11 cellular contexts compared by ENCODE assay signal in the genomic region with DNA sequence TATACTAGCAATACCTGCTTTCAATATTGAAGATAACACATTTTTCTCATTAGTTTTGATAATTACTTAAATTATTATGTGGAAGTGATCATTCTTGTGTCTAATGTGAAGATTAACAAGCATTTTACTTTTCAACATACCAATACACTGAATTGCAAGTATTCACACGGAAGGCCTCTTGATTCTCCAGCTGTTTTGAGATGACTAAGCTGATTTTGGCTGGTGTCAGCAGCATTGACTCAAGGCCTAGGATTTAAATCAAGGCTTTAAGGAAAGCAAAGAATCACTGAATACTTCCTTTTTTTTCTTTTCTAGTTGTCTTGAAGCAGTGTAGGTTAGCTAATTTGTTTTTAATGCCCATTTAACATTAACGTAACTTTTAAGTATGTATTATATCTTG.
DNase-seq lines count a peak whose midpoint lies in the region; ATAC-seq and TF ChIP-seq lines count a peak whose summit lies in the region.
"Had no signal": no experiment of that assay in that cellular context is flagged by ENCODE, and none has a peak within 500 bp of the region (broad histone marks: within the 10 kb centered on the region; RNA-seq: fewer than 3 reads in every experiment).

No MANE protein-coding gene starts in this region.

- H3K4me1 ChIP-seq in RWPE2 (ENCODE audit: insufficient read depth, poor library complexity, severe bottlenecking): peaks cover 5% of the 10 kb centered on the region
- no peaks in the 10 kb centered on the region for H3K4me1 ChIP-seq in lower lobe of right lung

- H3K9me3 ChIP-seq in RWPE2 (ENCODE audit: severe bottlenecking): no peaks in the 10 kb centered on the region
- H3K9me3 ChIP-seq in lower lobe of right lung: no peaks in the 10 kb centered on the region

- intact Hi-C loops in lower lobe of right lung (cut with DNase I): no loop called here

- TF ChIP-seq CTCF in HFF-Myc (IDR thresholded peaks at IDR 0.05; ENCODE audit: low read depth, low read length, missing control alignments) (no peak), RWPE2 (IDR thresholded peaks at IDR 0.05; ENCODE audit: poor library complexity, severe bottlenecking) (no peak), fibroblast of the aortic adventitia (IDR thresholded peaks at IDR 0.05; ENCODE audit: insufficient read depth, low read length) (no peak), retinal pigment epithelial cell (conservative IDR thresholded peaks at IDR 0.05; ENCODE audit: low read depth, low read length) (no peak), lower lobe of right lung (IDR thresholded peaks at IDR 0.05) (no peak)

- peak; percentile 17 for DNase-seq in HFF-Myc (ENCODE audit: extremely low read depth, low read depth)
- no peak for DNase-seq in RWPE2 (ENCODE audit: low spot score)
- peak; percentile 97 for DNase-seq in fibroblast of the aortic adventitia (ENCODE audit: low read depth)
- DNase-seq in retinal pigment epithelial cell (ENCODE audit: low read depth): peak; percentile 59
- no peak for DNase-seq in lower lobe of right lung
- no peak for DNase-seq in SK-N-DZ (ENCODE audit: low spot score)
- no peak for DNase-seq in cerebellar cortex (ENCODE audit: low spot score)
- DNase-seq: dermis blood vessel endothelial cell; naive thymus-derived CD8-positive, alpha-beta T cell; NCI-H1930 had no signal

- H3K36me3 ChIP-seq in RWPE2 (ENCODE audit: low read depth) (no peaks in the 10 kb centered on the region), lower lobe of right lung (no peaks in the 10 kb centered on the region)

- H3K4me3 ChIP-seq in HFF-Myc (replicated peaks; ENCODE audit: low read depth, low read length) (no peak overlapping the region), RWPE2 (ENCODE audit: severe bottlenecking) (no peak overlapping the region), fibroblast of the aortic adventitia (ENCODE audit: low read depth, low read length) (no peak overlapping the region), retinal pigment epithelial cell (ENCODE audit: low read length) (no peak overlapping the region), lower lobe of right lung (no peak overlapping the region)

- H3K27ac ChIP-seq in RWPE2 (ENCODE audit: poor library complexity, severe bottlenecking) (no peak overlapping the region), lower lobe of right lung (no peak overlapping the region)

- H3K27me3 ChIP-seq in RWPE2 (ENCODE audit: insufficient read depth, poor library complexity, severe bottlenecking) (no peaks in the 10 kb centered on the region), lower lobe of right lung (ENCODE audit: low read depth) (no peaks in the 10 kb centered on the region)

- ATAC-seq in RWPE2 (ENCODE audit: low read depth): peak; percentile 90
- no peak for ATAC-seq in HG03378 (IDR thresholded peaks at IDR 0.05; ENCODE audit: unreplicated experiment)
- ATAC-seq in lower lobe of right lung: no peak
- ATAC-seq: naive thymus-derived CD8-positive, alpha-beta T cell had no signal

Comparison
In these comparisons a context has a peak if more than half of its experiments do, and no peak if none do; other contexts are left out.
1. DNase-seq: peak in HFF-Myc (single experiment), fibroblast of the aortic adventitia (single experiment) and retinal pigment epithelial cell (single experiment); none in RWPE2 (single experiment), lower lobe of right lung (single experiment), SK-N-DZ (single experiment) and cerebellar cortex (single experiment).